Comparison of ENCODE assay signal across 1 cellular context in genomic region chr1:54464477-54465146, GRCh38.
TF ChIP-seq lines count a peak whose summit lies in the region.

No MANE protein-coding gene starts in this region.

TF ChIP-seq in K562, 482 proteins besides CTCF, POLR2A, EP300 and RAD21 (continued from another document and continues in another):
- TF ChIP-seq ZNF609 (CRISPR knock-in tag; IDR thresholded peaks at IDR 0.05; ENCODE audit: borderline replicate concordance) (no peak), NFRKB (IDR thresholded peaks at IDR 0.05; ENCODE audit: low read depth) (peak; percentile 86), ZNF318 (IDR thresholded peaks at IDR 0.05; ENCODE audit: borderline replicate concordance in 1 of 2, low read depth in 1 of 2) (no peak), TRIM24 (IDR thresholded peaks at IDR 0.05) (peak; percentile 89 to 91), NCOA6 (IDR thresholded peaks at IDR 0.05) (no peak), GTF2B (IDR thresholded peaks at IDR 0.05; ENCODE audit: extremely low read depth, insufficient read length) (no peak), HCFC1 (IDR thresholded peaks at IDR 0.05; ENCODE audit: low read depth, low read length) (no peak), SMAD3 (CRISPR knock-in tag; conservative IDR thresholded peaks at IDR 0.05) (peak; percentile 62; the same call in 1 of the 2 replicates), MEF2A (IDR thresholded peaks at IDR 0.05; ENCODE audit: control insufficient read depth, low read depth, low read length) (no peak), CBX8 (IDR thresholded peaks at IDR 0.05; ENCODE audit: borderline replicate concordance, extremely low read depth, low read depth, low read length, poor library complexity, severe bottlenecking) (no peak), ATF7 (IDR thresholded peaks at IDR 0.05) (peak; percentile 90), ZNF253 (CRISPR knock-in tag; conservative IDR thresholded peaks at IDR 0.05) (no peak), ZNF644 (tag; IDR thresholded peaks at IDR 0.05; ENCODE audit: low read depth) (peak; percentile 40; the same call in 1 of the 2 replicates), ELF4 (CRISPR knock-in tag; IDR thresholded peaks at IDR 0.05) (0 out of 2 replicates have a peak, but pooled peaks have one; percentile 65), ZBTB43 (CRISPR knock-in tag; IDR thresholded peaks at IDR 0.05) (no peak), MXD1 (CRISPR knock-in tag; IDR thresholded peaks at IDR 0.05; ENCODE audit: borderline replicate concordance, poor library complexity, severe bottlenecking) (no peak), TFAP4 (CRISPR knock-in tag; IDR thresholded peaks at IDR 0.05; ENCODE audit: borderline replicate concordance) (peak; percentile 85), DPF2 (IDR thresholded peaks at IDR 0.05) (peak; percentile 96), PTTG1 (tag; IDR thresholded peaks at IDR 0.05; ENCODE audit: low read depth) (no peak), KAT8 (IDR thresholded peaks at IDR 0.05; ENCODE audit: low read depth) (no peak), CEBPB (tag; IDR thresholded peaks at IDR 0.05) (peak; percentile 17; the same call in 1 of the 2 replicates), FOXJ3 (CRISPR knock-in tag; IDR thresholded peaks at IDR 0.05) (no peak), PREB (CRISPR knock-in tag; IDR thresholded peaks at IDR 0.05) (no peak), BRD9 (IDR thresholded peaks at IDR 0.05; ENCODE audit: low read depth, partially characterized antibody) (no peak), ETS2 (tag; IDR thresholded peaks at IDR 0.05; ENCODE audit: borderline replicate concordance, poor library complexity, severe bottlenecking) (no peak), MAFK (IDR thresholded peaks at IDR 0.05; ENCODE audit: low read length) (no peak), ZNF311 (CRISPR knock-in tag; IDR thresholded peaks at IDR 0.05) (peak; percentile 50; the same call in 1 of the 2 replicates), TCFL5 (CRISPR knock-in tag; conservative IDR thresholded peaks at IDR 0.05) (no peak), SAFB (IDR thresholded peaks at IDR 0.05; ENCODE audit: borderline replicate concordance, low read depth, low read length) (no peak), ATF2 (CRISPR knock-in tag; IDR thresholded peaks at IDR 0.05) (no peak), BACH1 (tag; IDR thresholded peaks at IDR 0.05) (peak; percentile 71)
